ENCODE assay signal across 14 cellular contexts in genomic region chr12:76450690-76451089, GRCh38.
A peak's percentile ranks its signal among the peaks of the same experiment; 100 is the strongest.
DNase-seq lines count a peak whose midpoint lies in the region; ATAC-seq, FAIRE-seq and TF ChIP-seq lines count a peak whose summit lies in the region.
"Had no signal": no experiment of that assay in that cellular context is flagged by ENCODE, and none has a peak within 500 bp of the region (broad histone marks: within the 10 kb centered on the region; RNA-seq: fewer than 3 reads in every experiment).

No MANE protein-coding gene starts in this region.

- H3K27me3 ChIP-seq in HepG2 (ENCODE audit: control insufficient read depth in 1 of 2, insufficient read depth in 2 of 2, low read length in 2 of 2) = no peaks in the 10 kb centered on the region
- H3K27me3 ChIP-seq in right lobe of liver = no peaks in the 10 kb centered on the region

- POLR2A ChIA-PET in HepG2 (lab: Yijun Ruan, JAX) = no interaction called here

- H3K4me1 Mint-ChIP-seq in activated naive CD4-positive, alpha-beta T cell treated with anti-CD3 and anti-CD28 coated beads, Interleukin-2, amount 10 ng/mL, durations not matched to agents 7 days and 5 days = peaks cover 1% of the 10 kb centered on the region

- WGBS in HepG2 (ENCODE audit: low lambda C conversion rate) = 98% methylated on average over 3 of the region's 3 CpGs
- 71% methylated on average over 3 of the region's 3 CpGs for WGBS in right lobe of liver (ENCODE audit: insufficient coverage, low coverage, low lambda C conversion rate, missing lambda C conversion rate)

- TF ChIP-seq EP300 in HepG2 (IDR thresholded peaks at IDR 0.05; ENCODE audit: low read depth in 2 of 2, low read length in 2 of 2) (no peak), HepG2 (CRISPR knock-in tag; IDR thresholded peaks at IDR 0.05; ENCODE audit: borderline replicate concordance) (no peak)

- CTCF ChIA-PET in HepG2 (lab: Yijun Ruan, JAX; ENCODE audit: low intra/inter-chr PET ratio, low total read pairs) = no interaction called here
- CTCF ChIA-PET in activated naive CD4-positive, alpha-beta T cell treated with anti-CD3 and anti-CD28 coated beads, Interleukin-2, amount 10 ng/mL, durations not matched to agents 7 days and 5 days (lab: Charles Lee) = no interaction called here

- H3K36me3 ChIP-seq in HepG2 (replicated peaks in 1 of 2; ENCODE audit: control insufficient read depth in 1 of 2, insufficient read depth in 2 of 2, low read length in 2 of 2) = peaks cover 0 to 9% of the 10 kb centered on the region in 2 experiments; a peak in 1 of 5 replicates
- H3K36me3 ChIP-seq in right lobe of liver = no peaks in the 10 kb centered on the region

- H3K9ac ChIP-seq in HepG2 (ENCODE audit: insufficient read depth, low read depth, low read length) = no peak overlapping the region

- H2AFZ ChIP-seq in HepG2 (ENCODE audit: low read length) = no peak overlapping the region

- H3K27ac Mint-ChIP-seq in activated naive CD4-positive, alpha-beta T cell treated with anti-CD3 and anti-CD28 coated beads, Interleukin-2, amount 10 ng/mL, durations not matched to agents 7 days and 5 days = no peak overlapping the region
- H3K27ac Mint-ChIP-seq: activated CD4-positive, alpha-beta T cell treated with anti-CD3 and anti-CD28 coated beads for 36 hours had no signal

- H3K27me3 Mint-ChIP-seq in activated naive CD4-positive, alpha-beta T cell treated with anti-CD3 and anti-CD28 coated beads, Interleukin-2, amount 10 ng/mL, durations not matched to agents 7 days and 5 days = no peaks in the 10 kb centered on the region
- H3K27me3 Mint-ChIP-seq: activated CD4-positive, alpha-beta T cell treated with anti-CD3 and anti-CD28 coated beads for 36 hours had no signal

- BruUV-seq in HepG2 (replicated peaks; lab: Mats Ljungman, UMichigan) = no TSS peak

- TF ChIP-seq POLR2A in HepG2 (IDR thresholded peaks at IDR 0.05; ENCODE audit: insufficient read depth in 1 of 2, low read depth in 2 of 2, low read length in 2 of 2) (no peak), right lobe of liver (IDR thresholded peaks at IDR 0.05) (no peak)

- TF ChIP-seq CTCF in HepG2 (CRISPR knock-in tag; IDR thresholded peaks at IDR 0.05) (no peak), right lobe of liver (IDR thresholded peaks at IDR 0.05) (no peak)

- peaks cover 30% of the 10 kb centered on the region for H3K36me3 Mint-ChIP-seq in activated naive CD4-positive, alpha-beta T cell treated with anti-CD3 and anti-CD28 coated beads, Interleukin-2, amount 10 ng/mL, durations not matched to agents 7 days and 5 days

- no peak overlapping the region for H3K4me3 Mint-ChIP-seq in activated naive CD4-positive, alpha-beta T cell treated with anti-CD3 and anti-CD28 coated beads, Interleukin-2, amount 10 ng/mL, durations not matched to agents 7 days and 5 days
- H3K4me3 Mint-ChIP-seq: activated CD4-positive, alpha-beta T cell treated with anti-CD3 and anti-CD28 coated beads for 36 hours had no signal

- ATAC-seq in HepG2 (no peak), right lobe of liver (no peak), GM21423 (IDR thresholded peaks at IDR 0.05; ENCODE audit: unreplicated experiment) (no peak)
- ATAC-seq: activated CD4-positive, alpha-beta T cell treated with anti-CD3 and anti-CD28 coated beads for 36 hours had no signal

- intact Hi-C loops in HepG2 (cut with micrococcal nuclease; ENCODE audit: unreplicated experiment) = no loop called here
- intact Hi-C loops in right lobe of liver (cut with DNase I) = no loop called here

- no peak overlapping the region for H3K27ac ChIP-seq in HepG2 (ENCODE audit: extremely low read length, insufficient read depth, low read length)
- no peak overlapping the region for H3K27ac ChIP-seq in right lobe of liver
- H3K27ac ChIP-seq: coronary artery had no signal

- TF ChIP-seq RAD21 in HepG2 (CRISPR knock-in tag; IDR thresholded peaks at IDR 0.05) = no peak

- DNase-seq in HepG2 (ENCODE audit: low spot score) (no peak), right lobe of liver (no peak), SW 1271 (lab: John Stamatoyannopoulos, UW) (peak; percentile 61 to 88), fibroblast of peridontal ligament (ENCODE audit: extremely low read depth) (peak; percentile 30), stromal cell of bone marrow (ENCODE audit: low read depth) (peak; percentile 37), NCI-H2227 treated with DMSO at 0.1 percent for 48 hours (lab: John Stamatoyannopoulos, UW) (no peak)
- DNase-seq in activated naive CD4-positive, alpha-beta T cell treated with anti-CD3 and anti-CD28 coated beads, Interleukin-2, amount 10 ng/mL, durations not matched to agents 7 days and 5 days = no peak
- DNase-seq: activated CD4-positive, alpha-beta T cell treated with anti-CD3 and anti-CD28 coated beads for 36 hours; activated gamma-delta T cell; Kasumi-1; SHP77; stimulated activated CD4-positive, alpha-beta T cell treated with anti-CD3 and anti-CD28 coated beads, Interleukin-15, amount 100 ng/mL, for 24 hours had no signal

- H3K4me3 ChIP-seq in HepG2 (replicated peaks in 1 of 3; ENCODE audit: insufficient read depth in 1 of 3, low read depth in 2 of 3, low read length in 3 of 3) = no peak overlapping the region
- no peak overlapping the region for H3K4me3 ChIP-seq in right lobe of liver
- H3K4me3 ChIP-seq: coronary artery had no signal

- H3K9me3 ChIP-seq in HepG2 (ENCODE audit: low read length) = no peaks in the 10 kb centered on the region
- no peaks in the 10 kb centered on the region for H3K9me3 ChIP-seq in right lobe of liver

- no peaks in the 10 kb centered on the region for H3K79me2 ChIP-seq in HepG2 (ENCODE audit: insufficient read depth, low read length)

- no peak for FAIRE-seq in HepG2 (lab: Jason Lieb, UNC)

- H4K20me1 ChIP-seq in HepG2 (ENCODE audit: insufficient read depth, low read length) = no peaks in the 10 kb centered on the region; the same call in 1 of the 2 replicates

- in situ Hi-C loops in HepG2 (cut with HindIII; ENCODE audit: extremely low pct_ligation_motif_present, low pct_unique_long_range_greater_than_20kb) = loop anchor here (25.0 kb wide), 1 partner anchor 913 kb away; no protein-coding TSS in a partner anchor

- no peak overlapping the region for H3K4me2 ChIP-seq in HepG2 (ENCODE audit: low read depth, low read length)

- H3K4me1 ChIP-seq in HepG2 (ENCODE audit: insufficient read depth, low read length) = peaks cover 12% of the 10 kb centered on the region
- H3K4me1 ChIP-seq in right lobe of liver = no peaks in the 10 kb centered on the region

- H3K9me3 Mint-ChIP-seq in activated naive CD4-positive, alpha-beta T cell treated with anti-CD3 and anti-CD28 coated beads, Interleukin-2, amount 10 ng/mL, durations not matched to agents 7 days and 5 days = no peaks in the 10 kb centered on the region

TF ChIP-seq in HepG2, 621 proteins besides CTCF, POLR2A, EP300 and RAD21:
- TF ChIP-seq MAFK (conservative IDR thresholded peaks at IDR 0.05 in 1 of 2, IDR thresholded peaks at IDR 0.05 in 1 of 2; ENCODE audit: low read length in 2 of 2) = peak; percentile 1 to 23; a peak in 1 of 4 replicates
- no peak for TF ChIP-seq AKNA (CRISPR knock-in tag; IDR thresholded peaks at IDR 0.05; ENCODE audit: borderline replicate concordance)

Comparison
In these comparisons a context has a peak if more than half of its experiments do, and no peak if none do; other contexts are left out.
1. DNase-seq: peak in SW 1271 (2 of 2), fibroblast of peridontal ligament (single experiment) and stromal cell of bone marrow (single experiment); none in HepG2 (single experiment), right lobe of liver (0 of 3), NCI-H2227 treated with DMSO at 0.1 percent for 48 hours (single experiment) and activated naive CD4-positive, alpha-beta T cell treated with anti-CD3 and anti-CD28 coated beads, Interleukin-2, amount 10 ng/mL, durations not matched to agents 7 days and 5 days (single experiment).